Comparison of ENCODE assay signal across 8 cellular contexts in the genomic region with DNA sequence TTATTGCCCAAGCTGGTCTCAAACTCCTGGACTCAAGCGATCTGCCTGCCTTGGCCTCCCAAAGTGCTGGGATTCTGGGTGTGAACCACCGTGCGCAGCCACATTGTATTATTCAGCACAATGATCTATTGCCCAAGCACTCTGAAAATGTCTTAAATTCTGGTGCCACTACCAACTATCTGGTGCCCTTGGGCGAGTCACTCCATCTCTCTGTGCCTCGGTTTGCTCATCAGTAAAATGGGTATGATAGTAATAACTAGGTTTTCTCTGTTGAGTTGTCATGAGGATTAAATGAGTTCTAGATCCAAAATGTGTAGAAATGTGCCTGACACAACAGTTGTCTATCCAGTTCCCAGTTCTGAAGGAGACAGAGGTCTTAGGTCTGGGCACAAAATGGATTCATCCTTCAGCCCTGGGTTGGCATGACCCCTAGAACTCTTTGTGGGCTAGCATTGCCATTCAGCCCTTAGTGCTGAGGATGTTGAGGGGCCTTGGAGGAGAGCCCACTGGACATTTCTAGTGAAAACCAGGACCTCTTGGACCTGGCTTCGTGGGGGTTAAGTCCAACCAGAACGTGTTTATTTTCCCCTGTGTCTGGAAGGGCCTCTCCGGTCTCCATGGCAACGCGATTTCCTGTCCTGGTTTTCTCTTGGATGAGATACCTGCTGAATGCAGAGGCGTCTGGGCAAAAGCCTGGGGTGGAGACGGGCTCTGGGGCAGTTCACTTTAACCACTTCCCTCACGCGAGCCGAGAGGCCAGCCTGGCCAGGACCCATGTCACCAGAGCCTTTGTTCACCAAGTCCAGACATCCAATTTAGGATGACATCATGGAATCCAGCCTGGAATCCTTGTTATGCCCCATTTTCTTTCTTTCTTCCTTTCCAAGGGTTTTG. TPM values are rescaled to one million over a fixed set of nuclear protein-coding genes. Genes with fewer than 3 reads are reported as not detected.
A peak's percentile ranks its signal among the peaks of the same experiment; 100 is the strongest.
DNase-seq lines count a peak whose midpoint lies in the region; ATAC-seq, FAIRE-seq and TF ChIP-seq lines count a peak whose summit lies in the region.

No MANE protein-coding gene starts in this region.

- no peaks in the 10 kb centered on the region for H3K36me3 ChIP-seq in right lobe of liver

- no peaks in the 10 kb centered on the region for H3K27me3 ChIP-seq in right lobe of liver

- peaks cover 0 to 3% (median 0%) of the 10 kb centered on the region in 4 donors for H3K4me1 ChIP-seq in right lobe of liver

- H3K4me3 ChIP-seq in coronary artery (peak overlapping the region; percentile 48), right lobe of liver (no peak overlapping the region)

- H3K4me3 Mint-ChIP-seq in effector memory CD8-positive, alpha-beta T cell = no peak overlapping the region

- H3K27ac Mint-ChIP-seq in effector memory CD8-positive, alpha-beta T cell = no peak overlapping the region

- intact Hi-C loops in right lobe of liver (cut with DNase I) = no loop called here

- peaks cover 8 to 48% of the 10 kb centered on the region in 2 donors for H3K27me3 Mint-ChIP-seq in effector memory CD8-positive, alpha-beta T cell

- WGBS in right lobe of liver (ENCODE audit: insufficient coverage, low coverage, low lambda C conversion rate, missing lambda C conversion rate) = 48% methylated on average over 9 of the region's 15 CpGs

- no peaks in the 10 kb centered on the region for H3K9me3 Mint-ChIP-seq in effector memory CD8-positive, alpha-beta T cell

- no peaks in the 10 kb centered on the region for H3K4me1 Mint-ChIP-seq in effector memory CD8-positive, alpha-beta T cell (ENCODE audit: low read depth in 2 of 2)

- no peaks in the 10 kb centered on the region for H3K9me3 ChIP-seq in right lobe of liver

- FAIRE-seq in urothelium cell line (lab: Jason Lieb, UNC) = no peak

- peak; percentile 80 for DNase-seq in A172 (ENCODE audit: low spot score)
- DNase-seq in NCI-H1092 (lab: John Stamatoyannopoulos, UW) = peak; percentile 32
- DNase-seq in coronary artery (ENCODE audit: low spot score) = peak; percentile 86
- peak; percentile 65 to 81 (median 68) for DNase-seq in right lobe of liver
- DNase-seq in urothelium cell line (ENCODE audit: low spot score) = peak; percentile 77
- DNase-seq in effector memory CD8-positive, alpha-beta T cell = no peak

- TF ChIP-seq POLR2A in right lobe of liver (IDR thresholded peaks at IDR 0.05) = no peak

- no peak for TF ChIP-seq CTCF in coronary artery (IDR thresholded peaks at IDR 0.05)
- no peak for TF ChIP-seq CTCF in right lobe of liver (IDR thresholded peaks at IDR 0.05)

- ATAC-seq in right lobe of liver (peak; percentile 60 to 81 (median 72)), GM18517 (IDR thresholded peaks at IDR 0.05; ENCODE audit: unreplicated experiment) (no peak), HG03521 (IDR thresholded peaks at IDR 0.05; ENCODE audit: unreplicated experiment) (no peak)
- no peak for ATAC-seq in effector memory CD8-positive, alpha-beta T cell (replicated peaks)

- H3K27ac ChIP-seq in coronary artery = peak overlapping the region; percentile 63 to 77
- H3K27ac ChIP-seq in right lobe of liver = no peak overlapping the region

- H3K36me3 Mint-ChIP-seq in effector memory CD8-positive, alpha-beta T cell (ENCODE audit: insufficient read depth) = no peaks in the 10 kb centered on the region

RNA-seq across cellular contexts. Expression of a gene that starts 43.7 kb away (rescaled TPM):
- total RNA-seq in A172 (2014; rRNA removed; shearing (Covaris generic)) = 23.1 and 34.3 TPM in 2 replicates
- 10 to 100 TPM; 17.0 to 38.4 (median 23.1) TPM for total RNA-seq in right lobe of liver

Comparison
In these comparisons a context has a peak if more than half of its experiments do, and no peak if none do; other contexts are left out.
1. DNase-seq: peak in A172 (single experiment), NCI-H1092 (single experiment), coronary artery (single experiment), right lobe of liver (3 of 3) and urothelium cell line (single experiment); none in effector memory CD8-positive, alpha-beta T cell (0 of 3).
2. H3K27ac ChIP-seq: peak in coronary artery (2 of 2); none in right lobe of liver (0 of 3).
3. ATAC-seq: peak in right lobe of liver (4 of 4); none in effector memory CD8-positive, alpha-beta T cell (single experiment), GM18517 (single experiment) and HG03521 (single experiment).